Comparison of ENCODE assay signal across 8 cellular contexts in genomic region chr12:11581179-11581755, GRCh38.
A peak's percentile ranks its signal among the peaks of the same experiment; 100 is the strongest.
DNase-seq lines count a peak whose midpoint lies in the region; ATAC-seq, FAIRE-seq and TF ChIP-seq lines count a peak whose summit lies in the region.

No MANE protein-coding gene starts in this region.

- TF ChIP-seq POLR2A in breast epithelium (IDR thresholded peaks at IDR 0.05), result no peak

- H3K36me3 ChIP-seq in breast epithelium (no peaks in the 10 kb centered on the region), kidney (ENCODE audit: control insufficient read depth in 1 of 2, insufficient read depth in 2 of 2, low read length in 2 of 2) (no peaks in the 10 kb centered on the region)

- H3K9me3 ChIP-seq in breast epithelium, result no peaks in the 10 kb centered on the region
- no peaks in the 10 kb centered on the region for H3K9me3 ChIP-seq in kidney (ENCODE audit: control insufficient read depth in 1 of 2, low read length in 2 of 2)

- peak; percentile 63 to 83 (median 72) for TF ChIP-seq CTCF in breast epithelium (IDR thresholded peaks at IDR 0.05)
- peak; percentile 54 for TF ChIP-seq CTCF in kidney (IDR thresholded peaks at IDR 0.05; ENCODE audit: borderline replicate concordance, extremely low read depth, insufficient read depth)

- H3K4me1 ChIP-seq in breast epithelium, result peaks cover 0 to 9% of the 10 kb centered on the region in 2 donors
- no peaks in the 10 kb centered on the region for H3K4me1 ChIP-seq in kidney (ENCODE audit: control insufficient read depth in 1 of 2, insufficient read depth in 1 of 2, low read depth in 1 of 2, low read length in 2 of 2)

- DNase-seq in SIG-M5 treated with dmso at 0.1 percent for 504 hours (lab: John Stamatoyannopoulos, UW; ENCODE audit: unreplicated experiment) (peak; percentile 66), SIG-M5 (lab: John Stamatoyannopoulos, UW) (no peak), NCI-H2081 treated with DMSO at 0.1 percent for 48 hours (lab: John Stamatoyannopoulos, UW) (peak; percentile 12), UCSD-AML1 (lab: John Stamatoyannopoulos, UW; ENCODE audit: unreplicated experiment) (peak; percentile 23), breast epithelium (ENCODE audit: low spot score in 2 of 2) (peak; percentile 37 to 57), kidney (no peak)
- DNase-seq in stimulated activated CD4-positive, alpha-beta T cell treated with anti-CD3 and anti-CD28 coated beads, Interleukin-4, amount 100 ng/mL, for 1 hour, result peak; percentile 62

- intact Hi-C loops in breast epithelium (cut with DNase I; ENCODE audit: low total_unique reads) (loop anchor here (5.0 kb wide), 1 partner anchor 456 kb away; no protein-coding TSS in a partner anchor), kidney (cut with DNase I) (loop anchor here (5.0 to 10.0 kb wide), 2 partner anchors 451 to 744 kb away; no protein-coding TSS in a partner anchor)

- H3K27me3 ChIP-seq in breast epithelium, result no peaks in the 10 kb centered on the region

- FAIRE-seq in kidney (lab: Jason Lieb, UNC), result peak; percentile 87

- H3K27ac ChIP-seq in breast epithelium, result peak overlapping the region in 1 of 2 donors; percentile 78
- H3K27ac ChIP-seq in kidney (ENCODE audit: low read depth in 2 of 2, low read length in 2 of 2), result no peak overlapping the region

- H3K4me3 ChIP-seq in breast epithelium, result no peak overlapping the region
- no peak overlapping the region for H3K4me3 ChIP-seq in kidney (ENCODE audit: low read length in 2 of 2)

- H3K9ac ChIP-seq in kidney (ENCODE audit: low read length in 2 of 2), result no peak overlapping the region

- no peak for ATAC-seq in HG02678 (IDR thresholded peaks at IDR 0.05; ENCODE audit: unreplicated experiment)

Comparison
In these comparisons a context has a peak if more than half of its experiments do, and no peak if none do; other contexts are left out.
1. DNase-seq: peak in SIG-M5 treated with dmso at 0.1 percent for 504 hours (single experiment), NCI-H2081 treated with DMSO at 0.1 percent for 48 hours (single experiment), UCSD-AML1 (single experiment), breast epithelium (2 of 2) and stimulated activated CD4-positive, alpha-beta T cell treated with anti-CD3 and anti-CD28 coated beads, Interleukin-4, amount 100 ng/mL, for 1 hour (single experiment); none in SIG-M5 (single experiment) and kidney (single experiment).